Comparison of ENCODE assay signal across 21 cellular contexts in genomic region chr1:7421471-7422075, GRCh38.
A peak's percentile ranks its signal among the peaks of the same experiment; 100 is the strongest.
DNase-seq lines count a peak whose midpoint lies in the region; ATAC-seq and TF ChIP-seq lines count a peak whose summit lies in the region.
"Had no signal": no experiment of that assay in that cellular context is flagged by ENCODE, and none has a peak within 500 bp of the region (broad histone marks: within the 10 kb centered on the region; RNA-seq: fewer than 3 reads in every experiment).

No MANE protein-coding gene starts in this region.

- H3K9ac ChIP-seq in endodermal cell (ENCODE audit: extremely low read depth, low read length, poor library complexity, severe bottlenecking): no peak overlapping the region
- H3K9ac ChIP-seq: BLaER1 treated with 17β-estradiol and CSF1 and Interleukin-3, amounts not matched to agents 10 nM and 100 nM had no signal

- peak in 3 of 5 donors; percentile 3 to 51 (median 14) for DNase-seq in heart left ventricle
- DNase-seq in heart right ventricle: no peak
- DNase-seq in endodermal cell: peak; percentile 33
- DNase-seq in ovary: peak in 3 of 5 donors; percentile 2 to 10 (median 6)
- peak; percentile 31 for DNase-seq in ureter (ENCODE audit: low spot score)
- no peak for DNase-seq in activated CD4-positive, alpha-beta T cell treated with anti-CD3 and anti-CD28 coated beads, Interleukin-2, amount 50 U/mL, for 4 hours
- DNase-seq in activated CD8-positive, alpha-beta T cell treated with anti-CD3 and anti-CD28 coated beads, Interleukin-2, amount 10 ng/mL, durations not matched to agents 7 days and 5 days: no peak
- no peak for DNase-seq in epidermal melanocyte (ENCODE audit: insufficient read length, low spot score)
- DNase-seq: activated CD4-positive, alpha-beta T cell treated with anti-CD3 and anti-CD28 coated beads, Interleukin-2, amount 10 ng/mL, durations not matched to agents 7 days and 5 days; activated gamma-delta T cell; DMS79 treated with DMSO at 0.1 percent for 48 hours; effector CD4-positive, alpha-beta T cell; erythroblast; Kasumi-1; NCI-H187; NCI-H526 treated with DMSO at 0.1 percent for 48 hours; small intestine; stimulated activated CD4-positive, alpha-beta T cell treated with anti-CD3 and anti-CD28 coated beads, Interleukin-2, amount 100 ng/mL, for 24 hours had no signal

- H3K27ac Mint-ChIP-seq in endodermal cell: no peak overlapping the region
- H3K27ac Mint-ChIP-seq in activated CD8-positive, alpha-beta T cell treated with anti-CD3 and anti-CD28 coated beads, Interleukin-2, amount 10 ng/mL, durations not matched to agents 7 days and 5 days: no peak overlapping the region
- H3K27ac Mint-ChIP-seq: activated CD4-positive, alpha-beta T cell treated with anti-CD3 and anti-CD28 coated beads, Interleukin-2, amount 10 ng/mL, durations not matched to agents 7 days and 5 days had no signal

- H3K27ac ChIP-seq in heart left ventricle (no peak overlapping the region), heart right ventricle (no peak overlapping the region), endodermal cell (ENCODE audit: low read depth, low read length) (no peak overlapping the region), ovary (no peak overlapping the region)
- H3K27ac ChIP-seq: BLaER1 treated with 17β-estradiol and CSF1 and Interleukin-3, amounts not matched to agents 10 nM and 100 nM; body of pancreas had no signal

- TF ChIP-seq POLR2A in heart left ventricle (IDR thresholded peaks at IDR 0.05) (no peak), ovary (IDR thresholded peaks at IDR 0.05) (no peak)

- POLR2A ChIA-PET in activated CD8-positive, alpha-beta T cell treated with anti-CD3 and anti-CD28 coated beads, Interleukin-2, amount 10 ng/mL, durations not matched to agents 7 days and 5 days (lab: Charles Lee): no interaction called here

- H3K27me3 Mint-ChIP-seq in endodermal cell (ENCODE audit: insufficient read depth): peaks cover 5% of the 10 kb centered on the region
- no peaks in the 10 kb centered on the region for H3K27me3 Mint-ChIP-seq in activated CD8-positive, alpha-beta T cell treated with anti-CD3 and anti-CD28 coated beads, Interleukin-2, amount 10 ng/mL, durations not matched to agents 7 days and 5 days (ENCODE audit: low read depth)
- H3K27me3 Mint-ChIP-seq: activated CD4-positive, alpha-beta T cell treated with anti-CD3 and anti-CD28 coated beads, Interleukin-2, amount 10 ng/mL, durations not matched to agents 7 days and 5 days had no signal

- ATAC-seq in heart left ventricle (peak in 1 of 4 donors; percentile 23), heart right ventricle (no peak)
- ATAC-seq in activated CD8-positive, alpha-beta T cell treated with anti-CD3 and anti-CD28 coated beads, Interleukin-2, amount 10 ng/mL, durations not matched to agents 7 days and 5 days: no peak
- ATAC-seq: body of pancreas had no signal

- peaks cover 0 to 4% (median 0%) of the 10 kb centered on the region in 12 donors for H3K9me3 ChIP-seq in heart left ventricle
- H3K9me3 ChIP-seq in heart right ventricle: peaks cover 0 to 5% (median 0%) of the 10 kb centered on the region in 11 donors
- H3K9me3 ChIP-seq in endodermal cell (ENCODE audit: control insufficient read depth, low read length): peaks cover 7% of the 10 kb centered on the region
- H3K9me3 ChIP-seq in ovary: no peaks in the 10 kb centered on the region
- H3K9me3 ChIP-seq: body of pancreas had no signal

- H3K36me3 ChIP-seq in heart left ventricle (no peaks in the 10 kb centered on the region), heart right ventricle (no peaks in the 10 kb centered on the region), endodermal cell (ENCODE audit: control insufficient read depth, insufficient read depth, low read length) (no peaks in the 10 kb centered on the region), ovary (no peaks in the 10 kb centered on the region)
- H3K36me3 ChIP-seq: BLaER1 treated with 17β-estradiol and CSF1 and Interleukin-3, amounts not matched to agents 10 nM and 100 nM had no signal

- TF ChIP-seq CTCF in heart left ventricle (IDR thresholded peaks at IDR 0.05) (no peak), heart right ventricle (IDR thresholded peaks at IDR 0.05) (no peak), endodermal cell (conservative IDR thresholded peaks at IDR 0.05) (no peak), ovary (IDR thresholded peaks at IDR 0.05) (no peak)

- CTCF ChIA-PET in activated CD8-positive, alpha-beta T cell treated with anti-CD3 and anti-CD28 coated beads, Interleukin-2, amount 10 ng/mL, durations not matched to agents 7 days and 5 days (lab: Charles Lee): no interaction called here

- peaks cover 31% of the 10 kb centered on the region for H3K9me3 Mint-ChIP-seq in endodermal cell
- no peaks in the 10 kb centered on the region for H3K9me3 Mint-ChIP-seq in activated CD8-positive, alpha-beta T cell treated with anti-CD3 and anti-CD28 coated beads, Interleukin-2, amount 10 ng/mL, durations not matched to agents 7 days and 5 days (ENCODE audit: insufficient read depth)
- H3K9me3 Mint-ChIP-seq: neural crest cell had no signal

- no peak for TF ChIP-seq EP300 in ovary (IDR thresholded peaks at IDR 0.05)

- H3K4me1 ChIP-seq in heart left ventricle: no peaks in the 10 kb centered on the region
- no peaks in the 10 kb centered on the region for H3K4me1 ChIP-seq in heart right ventricle
- H3K4me1 ChIP-seq in endodermal cell (ENCODE audit: control insufficient read depth, insufficient read depth, low read length): no peaks in the 10 kb centered on the region
- H3K4me1 ChIP-seq in ovary (ENCODE audit: insufficient read depth): no peaks in the 10 kb centered on the region
- H3K4me1 ChIP-seq: BLaER1 treated with 17β-estradiol and CSF1 and Interleukin-3, amounts not matched to agents 10 nM and 100 nM had no signal

- WGBS in heart left ventricle, 4 donors: 86 to 92% (median 87%) methylated on average over 12 of the region's 12 CpGs
- WGBS in heart right ventricle, 2 donors: 81 to 87% methylated on average over 12 of the region's 12 CpGs
- WGBS in endodermal cell (ENCODE audit: insufficient coverage in 1 of 2, insufficient read length in 1 of 2), 2 experiments: 92 to 97% methylated on average over 4 to 12 of the region's 12 CpGs
- WGBS in ovary, 3 donors: 88 to 93% (median 91%) methylated on average over 12 of the region's 12 CpGs

- no peak overlapping the region for H3K4me3 ChIP-seq in heart left ventricle
- no peak overlapping the region for H3K4me3 ChIP-seq in heart right ventricle
- no peak overlapping the region for H3K4me3 ChIP-seq in endodermal cell (ENCODE audit: low read length)
- no peak overlapping the region for H3K4me3 ChIP-seq in ovary
- H3K4me3 ChIP-seq: BLaER1 treated with 17β-estradiol and CSF1 and Interleukin-3, amounts not matched to agents 10 nM and 100 nM; body of pancreas had no signal

- no peaks in the 10 kb centered on the region for H3K4me1 Mint-ChIP-seq in endodermal cell
- no peaks in the 10 kb centered on the region for H3K4me1 Mint-ChIP-seq in activated CD8-positive, alpha-beta T cell treated with anti-CD3 and anti-CD28 coated beads, Interleukin-2, amount 10 ng/mL, durations not matched to agents 7 days and 5 days (ENCODE audit: low read depth)
- H3K4me1 Mint-ChIP-seq: activated CD4-positive, alpha-beta T cell treated with anti-CD3 and anti-CD28 coated beads, Interleukin-2, amount 10 ng/mL, durations not matched to agents 7 days and 5 days; neural crest cell had no signal

- no peak overlapping the region for H3K4me3 Mint-ChIP-seq in endodermal cell
- H3K4me3 Mint-ChIP-seq in activated CD8-positive, alpha-beta T cell treated with anti-CD3 and anti-CD28 coated beads, Interleukin-2, amount 10 ng/mL, durations not matched to agents 7 days and 5 days: no peak overlapping the region
- H3K4me3 Mint-ChIP-seq: activated CD4-positive, alpha-beta T cell treated with anti-CD3 and anti-CD28 coated beads, Interleukin-2, amount 10 ng/mL, durations not matched to agents 7 days and 5 days; neural crest cell had no signal

- no peaks in the 10 kb centered on the region for H3K36me3 Mint-ChIP-seq in endodermal cell (ENCODE audit: low read depth)
- no peaks in the 10 kb centered on the region for H3K36me3 Mint-ChIP-seq in activated CD8-positive, alpha-beta T cell treated with anti-CD3 and anti-CD28 coated beads, Interleukin-2, amount 10 ng/mL, durations not matched to agents 7 days and 5 days (ENCODE audit: low read depth)

- intact Hi-C loops in heart left ventricle (cut with DNase I) (no loop called here), heart right ventricle (cut with DNase I) (no loop called here), ovary (cut with DNase I) (no loop called here)

- no peaks in the 10 kb centered on the region for H3K27me3 ChIP-seq in heart left ventricle
- no peaks in the 10 kb centered on the region for H3K27me3 ChIP-seq in heart right ventricle
- no peaks in the 10 kb centered on the region for H3K27me3 ChIP-seq in endodermal cell (ENCODE audit: control insufficient read depth, insufficient read depth, low read length, poor library complexity, severe bottlenecking)
- no peaks in the 10 kb centered on the region for H3K27me3 ChIP-seq in ovary
- H3K27me3 ChIP-seq: BLaER1 treated with 17β-estradiol and CSF1 and Interleukin-3, amounts not matched to agents 10 nM and 100 nM; body of pancreas had no signal

Comparison
In these comparisons a context has a peak if more than half of its experiments do, and no peak if none do; other contexts are left out.
1. DNase-seq: peak in heart left ventricle (3 of 5), endodermal cell (single experiment), ovary (3 of 5) and ureter (single experiment); none in heart right ventricle (0 of 2), activated CD4-positive, alpha-beta T cell treated with anti-CD3 and anti-CD28 coated beads, Interleukin-2, amount 50 U/mL, for 4 hours (0 of 2), activated CD8-positive, alpha-beta T cell treated with anti-CD3 and anti-CD28 coated beads, Interleukin-2, amount 10 ng/mL, durations not matched to agents 7 days and 5 days (single experiment) and epidermal melanocyte (single experiment).